Comparison of ENCODE assay signal across 19 cellular contexts in genomic region chr14:68216957-68217356, GRCh38.
A peak's percentile ranks its signal among the peaks of the same experiment; 100 is the strongest.
DNase-seq lines count a peak whose midpoint lies in the region; ATAC-seq and TF ChIP-seq lines count a peak whose summit lies in the region.
"Had no signal": no experiment of that assay in that cellular context is flagged by ENCODE, and none has a peak within 500 bp of the region (broad histone marks: within the 10 kb centered on the region; RNA-seq: fewer than 3 reads in every experiment).

No MANE protein-coding gene starts in this region.

- H3K9me3 ChIP-seq in muscle layer of colon (ENCODE audit: low read length), result no peaks in the 10 kb centered on the region
- H3K9me3 ChIP-seq in psoas muscle, result no peaks in the 10 kb centered on the region
- H3K9me3 ChIP-seq: BLaER1 had no signal

- H3K36me3 Mint-ChIP-seq in GM23338 (ENCODE audit: low read depth) (no peaks in the 10 kb centered on the region), chondrocyte (ENCODE audit: low read depth) (peaks cover 4% of the 10 kb centered on the region)
- H3K36me3 Mint-ChIP-seq in stimulated activated memory B cell treated with anti-CD40 and anti-IgM and Interleukin-4, amounts not matched to agents 10 μg/mL and 1 μg/mL and 100 μg/mL, for 72 hours, result no peaks in the 10 kb centered on the region
- no peaks in the 10 kb centered on the region for H3K36me3 Mint-ChIP-seq in activated T-cell treated with anti-CD3 and anti-CD28 coated beads, Interleukin-2, amount 50 U/mL, for 72 hours (ENCODE audit: insufficient read depth in 2 of 2)

- no peaks in the 10 kb centered on the region for H3K27me3 ChIP-seq in GM23338 (ENCODE audit: insufficient read depth)
- no peaks in the 10 kb centered on the region for H3K27me3 ChIP-seq in muscle layer of colon (ENCODE audit: control insufficient read depth in 1 of 2, insufficient read depth in 2 of 2, low read length in 2 of 2)
- H3K27me3 ChIP-seq in psoas muscle (ENCODE audit: insufficient read depth in 3 of 3, low read length in 2 of 3), result no peaks in the 10 kb centered on the region
- H3K27me3 ChIP-seq: BLaER1 had no signal

- H3K27ac Mint-ChIP-seq in GM23338 (no peak overlapping the region), chondrocyte (ENCODE audit: unreplicated experiment) (peak overlapping the region; percentile 81)
- peak overlapping the region; percentile 41 for H3K27ac Mint-ChIP-seq in stimulated activated memory B cell treated with anti-CD40 and anti-IgM and Interleukin-4, amounts not matched to agents 10 μg/mL and 1 μg/mL and 100 μg/mL, for 72 hours
- no peak overlapping the region for H3K27ac Mint-ChIP-seq in activated T-cell treated with anti-CD3 and anti-CD28 coated beads, Interleukin-2, amount 50 U/mL, for 72 hours
- H3K27ac Mint-ChIP-seq: CD4-positive, alpha-beta memory T cell had no signal

- H3K36me3 ChIP-seq in GM23338 (ENCODE audit: insufficient read depth) (no peaks in the 10 kb centered on the region), muscle layer of colon (ENCODE audit: insufficient read depth, low read length) (no peaks in the 10 kb centered on the region), psoas muscle (ENCODE audit: insufficient read depth in 1 of 2, low read depth in 1 of 2) (no peaks in the 10 kb centered on the region)
- H3K36me3 ChIP-seq: BLaER1 had no signal

- H3K4me1 Mint-ChIP-seq in GM23338 (peaks cover 11% of the 10 kb centered on the region), chondrocyte (ENCODE audit: low read depth) (peaks cover 42% of the 10 kb centered on the region)
- peaks cover 26% of the 10 kb centered on the region for H3K4me1 Mint-ChIP-seq in stimulated activated memory B cell treated with anti-CD40 and anti-IgM and Interleukin-4, amounts not matched to agents 10 μg/mL and 1 μg/mL and 100 μg/mL, for 72 hours
- peaks cover 43% of the 10 kb centered on the region for H3K4me1 Mint-ChIP-seq in activated T-cell treated with anti-CD3 and anti-CD28 coated beads, Interleukin-2, amount 50 U/mL, for 72 hours (ENCODE audit: low read depth)

- DNase-seq in GM23338 (ENCODE audit: low spot score) (no peak), chondrocyte (ENCODE audit: low spot score) (no peak), GM19238 (ENCODE audit: insufficient read length, low spot score) (no peak), psoas muscle (no peak), SHP77 treated with DMSO at 0.1 percent for 48 hours (lab: John Stamatoyannopoulos, UW) (no peak)
- no peak for DNase-seq in activated T-cell treated with anti-CD3 and anti-CD28 coated beads, Interleukin-2, amount 50 U/mL, for 72 hours
- DNase-seq: CD4-positive, alpha-beta memory T cell; EL; MM.1S; NCI-H1092 treated with DMSO at 0.1 percent for 48 hours; NCI-H146; NCI-H2029 treated with DMSO at 0.1 percent for 48 hours; NCI-H510A treated with DMSO at 0.1 percent for 48 hours; NCI-H82; SHP77 had no signal

- H3K9me3 Mint-ChIP-seq in GM23338, result no peaks in the 10 kb centered on the region
- peaks cover 10% of the 10 kb centered on the region for H3K9me3 Mint-ChIP-seq in chondrocyte (ENCODE audit: low read depth)
- H3K9me3 Mint-ChIP-seq in stimulated activated memory B cell treated with anti-CD40 and anti-IgM and Interleukin-4, amounts not matched to agents 10 μg/mL and 1 μg/mL and 100 μg/mL, for 72 hours, result peaks cover 5% of the 10 kb centered on the region
- H3K9me3 Mint-ChIP-seq in activated T-cell treated with anti-CD3 and anti-CD28 coated beads, Interleukin-2, amount 50 U/mL, for 72 hours, result peaks cover 3 to 4% of the 10 kb centered on the region in 2 donors

- H3K9me2 ChIP-seq in GM23338 (ENCODE audit: insufficient read depth), result peaks cover 4% of the 10 kb centered on the region; the same call in 1 of the 2 replicates

- H3K79me2 ChIP-seq in GM23338 (replicated peaks; ENCODE audit: insufficient read depth), result no peaks in the 10 kb centered on the region

- intact Hi-C loops in psoas muscle (cut with DNase I), result no loop called here

- H3K9ac ChIP-seq in muscle layer of colon (ENCODE audit: low read length), result no peak overlapping the region
- H3K9ac ChIP-seq: BLaER1 had no signal

- ATAC-seq in GM23338, result peak; percentile 72
- ATAC-seq in stimulated activated memory B cell treated with anti-CD40 and anti-IgM and Interleukin-4, amounts not matched to agents 10 μg/mL and 1 μg/mL and 100 μg/mL, for 72 hours, result no peak
- no peak for ATAC-seq in psoas muscle
- no peak for ATAC-seq in activated T-cell treated with anti-CD3 and anti-CD28 coated beads, Interleukin-2, amount 50 U/mL, for 72 hours (replicated peaks in 1 of 2)
- ATAC-seq: A549 had no signal

- no peaks in the 10 kb centered on the region for H3K4me1 ChIP-seq in GM23338 (ENCODE audit: insufficient read depth)
- peaks cover 37% of the 10 kb centered on the region for H3K4me1 ChIP-seq in muscle layer of colon (ENCODE audit: insufficient read depth, low read length)
- H3K4me1 ChIP-seq in psoas muscle, result no peaks in the 10 kb centered on the region
- H3K4me1 ChIP-seq: A549, BLaER1 had no signal

- H3K4me3 Mint-ChIP-seq in GM23338 (no peak overlapping the region), chondrocyte (ENCODE audit: unreplicated experiment) (no peak overlapping the region)
- no peak overlapping the region for H3K4me3 Mint-ChIP-seq in stimulated activated memory B cell treated with anti-CD40 and anti-IgM and Interleukin-4, amounts not matched to agents 10 μg/mL and 1 μg/mL and 100 μg/mL, for 72 hours
- no peak overlapping the region for H3K4me3 Mint-ChIP-seq in activated T-cell treated with anti-CD3 and anti-CD28 coated beads, Interleukin-2, amount 50 U/mL, for 72 hours
- H3K4me3 Mint-ChIP-seq: CD4-positive, alpha-beta memory T cell had no signal

- no peaks in the 10 kb centered on the region for H4K20me1 ChIP-seq in GM23338 (replicated peaks; ENCODE audit: insufficient read depth)
- H4K20me1 ChIP-seq: BLaER1 had no signal

- no peak overlapping the region for H3K4me2 ChIP-seq in GM23338
- H3K4me2 ChIP-seq: A549, BLaER1 had no signal

- TF ChIP-seq CTCF in GM23338 (conservative IDR thresholded peaks at IDR 0.05; ENCODE audit: low read depth in 2 of 2), result no peak
- no peak for TF ChIP-seq CTCF in chondrocyte (IDR thresholded peaks at IDR 0.05)
- TF ChIP-seq CTCF in psoas muscle (IDR thresholded peaks at IDR 0.05), result no peak

- H3F3A ChIP-seq in GM23338 (replicated peaks; ENCODE audit: low read depth), result no peaks in the 10 kb centered on the region

- H3K27me3 Mint-ChIP-seq in GM23338 (ENCODE audit: insufficient read depth, low read depth, poor library complexity) (no peaks in the 10 kb centered on the region), chondrocyte (ENCODE audit: low read depth) (no peaks in the 10 kb centered on the region)
- H3K27me3 Mint-ChIP-seq in stimulated activated memory B cell treated with anti-CD40 and anti-IgM and Interleukin-4, amounts not matched to agents 10 μg/mL and 1 μg/mL and 100 μg/mL, for 72 hours, result no peaks in the 10 kb centered on the region
- H3K27me3 Mint-ChIP-seq in activated T-cell treated with anti-CD3 and anti-CD28 coated beads, Interleukin-2, amount 50 U/mL, for 72 hours (ENCODE audit: low read depth), result no peaks in the 10 kb centered on the region
- H3K27me3 Mint-ChIP-seq: CD4-positive, alpha-beta memory T cell had no signal

- 93 to 99% (median 97%) methylated on average over 3 of the region's 3 CpGs for WGBS in psoas muscle, 3 donors

- H3K27ac ChIP-seq in GM23338 (ENCODE audit: low read depth), result no peak overlapping the region
- H3K27ac ChIP-seq in muscle layer of colon (ENCODE audit: low read depth, low read length), result peak overlapping the region; percentile 58
- H3K27ac ChIP-seq in psoas muscle, result no peak overlapping the region
- H3K27ac ChIP-seq: BLaER1 had no signal

- H3K4me3 ChIP-seq in GM23338 (no peak overlapping the region), muscle layer of colon (ENCODE audit: low read depth in 1 of 2, low read length in 2 of 2) (no peak overlapping the region), psoas muscle (no peak overlapping the region)
- H3K4me3 ChIP-seq: A549, BLaER1 had no signal

- H2AFZ ChIP-seq in GM23338, result no peak overlapping the region

TF ChIP-seq in GM23338, 12 proteins besides CTCF, POLR2A, EP300 and RAD21:
- TF ChIP-seq REST (IDR thresholded peaks at IDR 0.05; ENCODE audit: unreplicated experiment) (no peak), ETS1 (IDR thresholded peaks at IDR 0.05) (no peak), EZH2 (IDR thresholded peaks at IDR 0.05; ENCODE audit: low read depth, unreplicated experiment) (no peak)
TF ChIP-seq in GM23338: peak in this region for 0.

Comparison
In these comparisons a context has a peak if more than half of its experiments do, and no peak if none do; other contexts are left out.
1. H3K27ac Mint-ChIP-seq: peak in chondrocyte (single experiment) and stimulated activated memory B cell treated with anti-CD40 and anti-IgM and Interleukin-4, amounts not matched to agents 10 μg/mL and 1 μg/mL and 100 μg/mL, for 72 hours (single experiment); none in GM23338 (single experiment) and activated T-cell treated with anti-CD3 and anti-CD28 coated beads, Interleukin-2, amount 50 U/mL, for 72 hours (single experiment).